12 cellular contexts compared by ENCODE assay signal in the genomic region with DNA sequence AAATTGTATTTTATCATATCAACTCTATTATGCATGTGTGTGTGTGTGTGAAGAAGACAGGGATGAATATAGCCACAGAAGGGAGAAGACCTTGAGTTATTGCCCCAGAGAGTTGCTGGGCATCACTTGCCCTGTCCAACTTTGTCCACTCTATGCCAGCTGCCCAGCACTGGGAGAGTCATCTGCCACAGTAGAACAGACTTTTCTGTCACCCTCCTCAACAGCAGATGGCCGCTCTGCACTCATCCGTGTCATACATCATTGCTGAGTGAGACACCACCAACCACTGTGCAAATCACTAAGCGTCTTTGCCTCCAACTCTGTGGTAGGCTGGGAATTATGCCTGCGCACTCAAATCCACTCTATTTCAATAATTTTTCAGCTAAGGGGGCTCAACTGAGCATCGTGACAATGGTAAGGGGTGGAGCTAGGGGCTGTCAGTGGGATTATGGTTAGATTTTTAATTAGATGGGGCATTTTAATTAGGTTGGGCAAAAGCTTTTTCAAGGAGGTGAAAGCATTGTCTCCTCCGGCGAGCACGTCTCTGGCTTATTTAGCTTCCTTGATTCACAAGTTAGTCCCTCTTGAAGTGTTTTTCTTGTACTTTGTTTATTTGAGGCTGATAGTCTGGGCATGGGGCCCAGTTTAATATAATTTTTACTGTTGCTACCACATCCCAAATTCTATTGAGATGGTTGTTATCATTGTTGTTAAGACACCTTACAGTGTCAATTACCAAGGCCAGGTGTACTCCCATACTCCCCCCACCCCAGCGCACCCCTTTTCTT.
DNase-seq lines count a peak whose midpoint lies in the region; ATAC-seq and TF ChIP-seq lines count a peak whose summit lies in the region.
"Had no signal": no experiment of that assay in that cellular context is flagged by ENCODE, and none has a peak within 500 bp of the region (broad histone marks: within the 10 kb centered on the region; RNA-seq: fewer than 3 reads in every experiment).

No MANE protein-coding gene starts in this region.

- H3K27ac ChIP-seq in transverse colon = peak overlapping the region in 3 of 4 donors; percentile 8 to 44 (median 33)
- H3K27ac ChIP-seq: brain microvascular endothelial cell had no signal

- H3K4me1 Mint-ChIP-seq in activated CD4-positive, alpha-beta T cell treated with anti-CD3 and anti-CD28 coated beads, Interleukin-2, amount 10 ng/mL, durations not matched to agents 24 days and 14 days = peaks cover 11% of the 10 kb centered on the region
- peaks cover 5 to 18% (median 13%) of the 10 kb centered on the region in 4 donors for H3K4me1 Mint-ChIP-seq in naive thymus-derived CD8-positive, alpha-beta T cell

- no peaks in the 10 kb centered on the region for H3K9me3 ChIP-seq in transverse colon

- H3K36me3 Mint-ChIP-seq in activated CD4-positive, alpha-beta T cell treated with anti-CD3 and anti-CD28 coated beads, Interleukin-2, amount 10 ng/mL, durations not matched to agents 24 days and 14 days (ENCODE audit: low read depth) = no peaks in the 10 kb centered on the region
- peaks cover 0 to 2% (median 0%) of the 10 kb centered on the region in 3 donors for H3K36me3 Mint-ChIP-seq in naive thymus-derived CD8-positive, alpha-beta T cell

- DNase-seq in NCI-H82 (lab: John Stamatoyannopoulos, UW) = peak; percentile 45
- no peak for DNase-seq in NCI-H82 treated with DMSO at 0.1 percent for 48 hours (lab: John Stamatoyannopoulos, UW; ENCODE audit: unreplicated experiment)
- DNase-seq in SHP77 (lab: John Stamatoyannopoulos, UW) = peak; percentile 52 to 68
- peak in 41 of 42 donors; percentile 8 to 84 (median 58) for DNase-seq in head of caudate nucleus
- no peak for DNase-seq in transverse colon
- DNase-seq in GOT3 (lab: John Stamatoyannopoulos, UW) = no peak
- no peak for DNase-seq in activated CD4-positive, alpha-beta T cell treated with anti-CD3 and anti-CD28 coated beads, Interleukin-2, amount 10 ng/mL, durations not matched to agents 24 days and 14 days
- DNase-seq in naive thymus-derived CD8-positive, alpha-beta T cell = no peak
- DNase-seq: activated T-cell treated with anti-CD3 and anti-CD28 coated beads, Interleukin-2, amount 50 U/mL, for 24 hours; brain microvascular endothelial cell; stimulated activated CD4-positive, alpha-beta T cell treated with anti-CD3 and anti-CD28 coated beads, Interleukin-2, amount 100 ng/mL, for 48 hours had no signal

- H3K4me1 ChIP-seq in transverse colon = peaks cover 5 to 31% (median 18%) of the 10 kb centered on the region in 4 donors

- no peak overlapping the region for H3K27ac Mint-ChIP-seq in activated CD4-positive, alpha-beta T cell treated with anti-CD3 and anti-CD28 coated beads, Interleukin-2, amount 10 ng/mL, durations not matched to agents 24 days and 14 days
- H3K27ac Mint-ChIP-seq in naive thymus-derived CD8-positive, alpha-beta T cell = peak overlapping the region in 1 of 10 donors; percentile 9
- H3K27ac Mint-ChIP-seq: activated T-cell treated with anti-CD3 and anti-CD28 coated beads, Interleukin-2, amount 50 U/mL, for 24 hours; stimulated activated naive CD8-positive, alpha-beta T cell treated with anti-CD3 and anti-CD28 coated beads, Interleukin-15, Interleukin-2, amounts not matched to agents 100 ng/mL and 50 ng/mL, for 24 hours had no signal

- no peak for TF ChIP-seq EP300 in transverse colon (IDR thresholded peaks at IDR 0.05; ENCODE audit: low read depth)

- 58% methylated on average over 4 to 9 of the region's 9 CpGs for WGBS in transverse colon (ENCODE audit: low coverage in 1 of 2), 2 donors

- no peak overlapping the region for H3K4me3 ChIP-seq in transverse colon

- no peak overlapping the region for H3K4me3 Mint-ChIP-seq in activated CD4-positive, alpha-beta T cell treated with anti-CD3 and anti-CD28 coated beads, Interleukin-2, amount 10 ng/mL, durations not matched to agents 24 days and 14 days
- no peak overlapping the region for H3K4me3 Mint-ChIP-seq in naive thymus-derived CD8-positive, alpha-beta T cell
- H3K4me3 Mint-ChIP-seq: activated T-cell treated with anti-CD3 and anti-CD28 coated beads, Interleukin-2, amount 50 U/mL, for 24 hours; stimulated activated naive CD8-positive, alpha-beta T cell treated with anti-CD3 and anti-CD28 coated beads, Interleukin-15, Interleukin-2, amounts not matched to agents 100 ng/mL and 50 ng/mL, for 24 hours had no signal

- H3K27me3 ChIP-seq in transverse colon = no peaks in the 10 kb centered on the region
- H3K27me3 ChIP-seq: brain microvascular endothelial cell had no signal

- ATAC-seq in naive thymus-derived CD8-positive, alpha-beta T cell = no peak

- POLR2A ChIA-PET in naive thymus-derived CD8-positive, alpha-beta T cell (lab: Charles Lee) = no interaction called here

- in situ Hi-C loops in transverse colon (cut with MboI; ENCODE audit: low pct_ligation_motif_present in 1 of 4, low pct_unique_long_range_greater_than_20kb in 1 of 4, low sequenced_read_pairs in 3 of 4) = no loop called here

- TF ChIP-seq CTCF in transverse colon (IDR thresholded peaks at IDR 0.05) = no peak

- no peak for TF ChIP-seq POLR2A in transverse colon (IDR thresholded peaks at IDR 0.05)

- H3K9me3 Mint-ChIP-seq in activated CD4-positive, alpha-beta T cell treated with anti-CD3 and anti-CD28 coated beads, Interleukin-2, amount 10 ng/mL, durations not matched to agents 24 days and 14 days = no peaks in the 10 kb centered on the region
- no peaks in the 10 kb centered on the region for H3K9me3 Mint-ChIP-seq in naive thymus-derived CD8-positive, alpha-beta T cell
- H3K9me3 Mint-ChIP-seq: activated T-cell treated with anti-CD3 and anti-CD28 coated beads, Interleukin-2, amount 50 U/mL, for 24 hours; stimulated activated naive CD8-positive, alpha-beta T cell treated with anti-CD3 and anti-CD28 coated beads, Interleukin-15, Interleukin-2, amounts not matched to agents 100 ng/mL and 50 ng/mL, for 24 hours had no signal

- no peaks in the 10 kb centered on the region for H3K36me3 ChIP-seq in transverse colon
- H3K36me3 ChIP-seq: brain microvascular endothelial cell had no signal

- intact Hi-C loops in head of caudate nucleus (cut with DNase I) = no loop called here
- intact Hi-C loops in transverse colon (cut with DNase I; ENCODE audit: low total_unique reads) = no loop called here
- intact Hi-C loops in activated CD4-positive, alpha-beta T cell treated with anti-CD3 and anti-CD28 coated beads, Interleukin-2, amount 10 ng/mL, durations not matched to agents 24 days and 14 days (cut with micrococcal nuclease) = no loop called here

- peaks cover 43% of the 10 kb centered on the region for H3K27me3 Mint-ChIP-seq in activated CD4-positive, alpha-beta T cell treated with anti-CD3 and anti-CD28 coated beads, Interleukin-2, amount 10 ng/mL, durations not matched to agents 24 days and 14 days
- no peaks in the 10 kb centered on the region for H3K27me3 Mint-ChIP-seq in naive thymus-derived CD8-positive, alpha-beta T cell
- H3K27me3 Mint-ChIP-seq: stimulated activated naive CD8-positive, alpha-beta T cell treated with anti-CD3 and anti-CD28 coated beads, Interleukin-15, Interleukin-2, amounts not matched to agents 100 ng/mL and 50 ng/mL, for 24 hours had no signal

Comparison
In these comparisons a context has a peak if more than half of its experiments do, and no peak if none do; other contexts are left out.
1. DNase-seq: peak in NCI-H82 (single experiment), SHP77 (2 of 2) and head of caudate nucleus (41 of 42); none in NCI-H82 treated with DMSO at 0.1 percent for 48 hours (single experiment), transverse colon (single experiment), GOT3 (single experiment), activated CD4-positive, alpha-beta T cell treated with anti-CD3 and anti-CD28 coated beads, Interleukin-2, amount 10 ng/mL, durations not matched to agents 24 days and 14 days (single experiment) and naive thymus-derived CD8-positive, alpha-beta T cell (0 of 10).